In genomic region chr15:63763476-63764123, GRCh38 we compare ENCODE assay signal across 12 cellular contexts.
DNase-seq lines count a peak whose midpoint lies in the region; ATAC-seq, FAIRE-seq and TF ChIP-seq lines count a peak whose summit lies in the region.
"Had no signal": no experiment of that assay in that cellular context is flagged by ENCODE, and none has a peak within 500 bp of the region (broad histone marks: within the 10 kb centered on the region; RNA-seq: fewer than 3 reads in every experiment).

No MANE protein-coding gene starts in this region.

- H4K20me1 ChIP-seq in Loucy (ENCODE audit: insufficient read depth, low read length, poor library complexity, severe bottlenecking) (peaks cover 17% of the 10 kb centered on the region), H1 (replicated peaks in 1 of 2; ENCODE audit: control insufficient read depth in 1 of 2, insufficient read depth in 2 of 2, low read length in 2 of 2) (no peaks in the 10 kb centered on the region), HepG2 (ENCODE audit: insufficient read depth, low read length) (no peaks in the 10 kb centered on the region; the same call in 1 of the 2 replicates)

- H3K79me1 ChIP-seq in H1 (ENCODE audit: low read depth, low read length) = no peaks in the 10 kb centered on the region

- TF ChIP-seq RAD21 in H1 (IDR thresholded peaks at IDR 0.05 in 1 of 2, conservative IDR thresholded peaks at IDR 0.05 in 1 of 2; ENCODE audit: low read depth in 2 of 2, low read length in 2 of 2) (no peak), HepG2 (CRISPR knock-in tag; IDR thresholded peaks at IDR 0.05) (no peak)

- peak overlapping the region; percentile 65 for H3K56ac ChIP-seq in H1 (replicated peaks; ENCODE audit: insufficient read length, low read depth, low read length)

- no peaks in the 10 kb centered on the region for H3K9me3 ChIP-seq in Loucy (ENCODE audit: insufficient read depth, low read depth, low read length)
- no peaks in the 10 kb centered on the region for H3K9me3 ChIP-seq in H1 (ENCODE audit: insufficient read depth in 2 of 2, low read depth in 1 of 2, low read length in 1 of 2)
- no peaks in the 10 kb centered on the region for H3K9me3 ChIP-seq in HepG2 (ENCODE audit: low read length)
- no peaks in the 10 kb centered on the region for H3K9me3 ChIP-seq in tibial artery
- H3K9me3 ChIP-seq: prostate gland had no signal

- H2BK120ac ChIP-seq in H1 (replicated peaks; ENCODE audit: low read depth, low read length) = peak overlapping the region; percentile 99

- no peak for TF ChIP-seq POLR2A in H1 (IDR thresholded peaks at IDR 0.05; ENCODE audit: control extremely low read depth in 1 of 2, low read depth in 2 of 2, low read length in 2 of 2)
- TF ChIP-seq POLR2A in HepG2 (IDR thresholded peaks at IDR 0.05; ENCODE audit: insufficient read depth in 1 of 2, low read depth in 2 of 2, low read length in 2 of 2) = no peak

- H3K4me2 ChIP-seq in Loucy (ENCODE audit: low read depth, low read length, poor library complexity, severe bottlenecking) (peak overlapping the region; percentile 52), H1 (ENCODE audit: insufficient read depth in 1 of 2, low read depth in 2 of 2, low read length in 2 of 2) (peak overlapping the region; percentile 62 to 77; a peak in 3 of 4 replicates), HepG2 (ENCODE audit: low read depth, low read length) (no peak overlapping the region)

- H2BK15ac ChIP-seq in H1 (ENCODE audit: low read length) = no peak overlapping the region

- peak overlapping the region; percentile 95; the same call in 1 of the 2 replicates for H2BK12ac ChIP-seq in H1 (ENCODE audit: low read depth, low read length)

- H3F3A ChIP-seq in Loucy (ENCODE audit: low read depth) = peaks cover 4% of the 10 kb centered on the region; the same call in 1 of the 2 replicates

- no peak overlapping the region for H3K4me3 ChIP-seq in AG10803 (ENCODE audit: low read length)
- H3K4me3 ChIP-seq in Loucy (ENCODE audit: low read length, poor library complexity, severe bottlenecking) = peak overlapping the region; percentile 10
- peak overlapping the region in 1 of 4 experiments; percentile 12; a peak in 1 of 8 replicates for H3K4me3 ChIP-seq in H1 (ENCODE audit: extremely low read depth in 1 of 4, insufficient read depth in 2 of 4, low read depth in 3 of 4, low read length in 4 of 4)
- no peak overlapping the region for H3K4me3 ChIP-seq in HepG2 (replicated peaks in 1 of 3; ENCODE audit: insufficient read depth in 1 of 3, low read depth in 2 of 3, low read length in 3 of 3)
- H3K4me3 ChIP-seq in tibial artery = no peak overlapping the region
- H3K4me3 ChIP-seq: prostate gland had no signal

- BruUV-seq in HepG2 (replicated peaks; lab: Mats Ljungman, UMichigan) = no TSS peak

- H3K18ac ChIP-seq in H1 (ENCODE audit: extremely low read depth, low read length) = peak overlapping the region; percentile 96

- POLR2A ChIA-PET in H1 (lab: Charles Lee; ENCODE audit: partially characterized antibody) (interaction anchor here (1.4 to 2.8 kb wide), 2 partner anchors 8 to 70 kb away, joined by 5 to 10 read pairs; partner anchors contain the start of gene HERC1), HepG2 (lab: Yijun Ruan, JAX) (no interaction called here)

- H3K23ac ChIP-seq in H1 (ENCODE audit: insufficient read length) = no peak overlapping the region

- H2BK5ac ChIP-seq in H1 (ENCODE audit: low read depth, low read length) = peak overlapping the region; percentile 96; the same call in 1 of the 2 replicates

- peak overlapping the region; percentile 70 for H4K5ac ChIP-seq in H1 (ENCODE audit: insufficient read length, low read depth, low read length)

- H2AFZ ChIP-seq in Loucy (ENCODE audit: low read length) (no peak overlapping the region), H1 (ENCODE audit: low read length) (no peak overlapping the region), HepG2 (ENCODE audit: low read length) (no peak overlapping the region)

- H3K79me2 ChIP-seq in Loucy (ENCODE audit: insufficient read depth, low read length) (peaks cover 31% of the 10 kb centered on the region), H1 (ENCODE audit: control insufficient read depth in 1 of 2, insufficient read depth in 2 of 2, low read length in 2 of 2) (peaks cover 0 to 42% of the 10 kb centered on the region in 2 experiments; a peak in 2 of 4 replicates), HepG2 (ENCODE audit: insufficient read depth, low read length) (no peaks in the 10 kb centered on the region)

- intact Hi-C loops in HepG2 (cut with micrococcal nuclease; ENCODE audit: unreplicated experiment) (no loop called here), tibial artery (cut with DNase I; ENCODE audit: low total_unique reads) (no loop called here)

- H3K4me1 ChIP-seq in Loucy (ENCODE audit: insufficient read depth, low read length, poor library complexity, severe bottlenecking) = peaks cover 23% of the 10 kb centered on the region
- H3K4me1 ChIP-seq in H1 (replicated peaks in 1 of 4; ENCODE audit: control insufficient read depth in 3 of 4, insufficient read depth in 4 of 4, low read length in 3 of 4) = peaks cover 9 to 47% (median 20%) of the 10 kb centered on the region in 4 experiments
- peaks cover 6% of the 10 kb centered on the region for H3K4me1 ChIP-seq in HepG2 (ENCODE audit: insufficient read depth, low read length)
- peaks cover 0 to 8% (median 2%) of the 10 kb centered on the region in 4 donors for H3K4me1 ChIP-seq in tibial artery
- H3K4me1 ChIP-seq: prostate gland had no signal

- H2AK5ac ChIP-seq in H1 (ENCODE audit: low read depth, low read length) = peak overlapping the region; percentile 95; the same call in 1 of the 2 replicates

- CTCF ChIA-PET in H1 (lab: Charles Lee; ENCODE audit: partially characterized antibody) (interaction anchor here (0.6 to 3.2 kb wide), 7 partner anchors 10 to 219 kb away, joined by 3 to 15 read pairs (median 3); no protein-coding TSS in a partner anchor), HepG2 (lab: Yijun Ruan, JAX; ENCODE audit: low intra/inter-chr PET ratio, low total read pairs) (no interaction called here)

- peak overlapping the region; percentile 96 for H4K91ac ChIP-seq in H1 (replicated peaks; ENCODE audit: insufficient read length, low read length)

- no peak overlapping the region for H3K14ac ChIP-seq in H1 (ENCODE audit: insufficient read length)

- H3K27ac ChIP-seq in H1 (ENCODE audit: low read depth, low read length) (peak overlapping the region; percentile 80; the same call in 1 of the 2 replicates), HepG2 (ENCODE audit: extremely low read length, insufficient read depth, low read length) (no peak overlapping the region), tibial artery (no peak overlapping the region)
- H3K27ac ChIP-seq: prostate gland had no signal

- ATAC-seq in GM18498 (IDR thresholded peaks at IDR 0.05; ENCODE audit: unreplicated experiment) = peak; percentile 45
- ATAC-seq in HepG2 = no peak

- peak overlapping the region; percentile 78 for H3K4ac ChIP-seq in H1 (replicated peaks; ENCODE audit: insufficient read length, low read depth, low read length)

- 71% methylated on average over 3 of the region's 3 CpGs; no CpG with 5 or more reads in 1 of the 2 experiments for WGBS in H1 (ENCODE audit: extremely low coverage in 1 of 2, insufficient coverage in 1 of 2, insufficient read length in 1 of 2, insufficient replicate concordance in 2 of 2, low coverage in 1 of 2, low lambda C conversion rate in 2 of 2, missing lambda C conversion rate in 1 of 2), 2 experiments
- 96% methylated on average over 3 of the region's 3 CpGs for WGBS in HepG2 (ENCODE audit: low lambda C conversion rate)

- in situ Hi-C loops in HepG2 (cut with HindIII; ENCODE audit: extremely low pct_ligation_motif_present, low pct_unique_long_range_greater_than_20kb) = no loop called here

- H3K9ac ChIP-seq in Loucy (ENCODE audit: low read depth, low read length, poor library complexity, severe bottlenecking) (no peak overlapping the region), H1 (replicated peaks in 1 of 4; ENCODE audit: extremely low read depth in 1 of 4, low read depth in 3 of 4, low read length in 3 of 4) (no peak overlapping the region; a peak in 1 of 7 replicates), HepG2 (ENCODE audit: insufficient read depth, low read depth, low read length) (no peak overlapping the region)

- peak overlapping the region; percentile 92 for H2BK20ac ChIP-seq in H1 (ENCODE audit: low read length)

- no peaks in the 10 kb centered on the region for H3K27me3 ChIP-seq in Loucy (ENCODE audit: insufficient read depth, low read length, poor library complexity, severe bottlenecking)
- no peaks in the 10 kb centered on the region for H3K27me3 ChIP-seq in H1 (replicated peaks in 1 of 4; ENCODE audit: control insufficient read depth in 3 of 4, extremely low read depth in 1 of 4, insufficient read depth in 3 of 4, low read length in 3 of 4)
- no peaks in the 10 kb centered on the region for H3K27me3 ChIP-seq in HepG2 (ENCODE audit: control insufficient read depth in 1 of 2, insufficient read depth in 2 of 2, low read length in 2 of 2)
- H3K27me3 ChIP-seq in tibial artery = no peaks in the 10 kb centered on the region

- H3K36me3 ChIP-seq in Loucy (ENCODE audit: insufficient read depth, low read length) = no peaks in the 10 kb centered on the region
- no peaks in the 10 kb centered on the region for H3K36me3 ChIP-seq in H1 (ENCODE audit: control insufficient read depth in 2 of 4, insufficient read depth in 4 of 4, low read length in 3 of 4)
- no peaks in the 10 kb centered on the region for H3K36me3 ChIP-seq in HepG2 (replicated peaks in 1 of 2; ENCODE audit: control insufficient read depth in 1 of 2, insufficient read depth in 2 of 2, low read length in 2 of 2)
- no peaks in the 10 kb centered on the region for H3K36me3 ChIP-seq in tibial artery
- H3K36me3 ChIP-seq: prostate gland had no signal

- TF ChIP-seq EP300 in H1 (IDR thresholded peaks at IDR 0.05; ENCODE audit: borderline replicate concordance in 1 of 2, low read depth in 2 of 2, low read length in 2 of 2) (no peak), HepG2 (IDR thresholded peaks at IDR 0.05; ENCODE audit: low read depth in 2 of 2, low read length in 2 of 2) (no peak), HepG2 (CRISPR knock-in tag; IDR thresholded peaks at IDR 0.05; ENCODE audit: borderline replicate concordance) (no peak)

- no peaks in the 10 kb centered on the region for H3K9me2 ChIP-seq in Loucy (replicated peaks; ENCODE audit: low read depth, low read length)

- DNase-seq in AG10803 (ENCODE audit: low read depth) = peak; percentile 69
- DNase-seq in H1 (ENCODE audit: low read depth in 1 of 2, low spot score in 2 of 2) = no peak
- DNase-seq in SHP77 (lab: John Stamatoyannopoulos, UW) = no peak
- no peak for DNase-seq in HepG2 (ENCODE audit: low spot score)
- DNase-seq in NCI-H2029 (lab: John Stamatoyannopoulos, UW) = no peak
- no peak for DNase-seq in tibial artery
- DNase-seq: dermis blood vessel endothelial cell, NCI-H526 had no signal

- FAIRE-seq in H1 (lab: Jason Lieb, UNC) (no peak), HepG2 (lab: Jason Lieb, UNC) (no peak)
- FAIRE-seq: islet of Langerhans had no signal

- no peak overlapping the region for H4K8ac ChIP-seq in H1 (ENCODE audit: extremely low read depth, insufficient read depth, low read length)

- H3K23me2 ChIP-seq in H1 (ENCODE audit: low read depth, low read length) = peaks cover 4% of the 10 kb centered on the region; the same call in 1 of the 2 replicates

- TF ChIP-seq CTCF in AG10803 (conservative IDR thresholded peaks at IDR 0.05; ENCODE audit: low read length) (no peak), Loucy (conservative IDR thresholded peaks at IDR 0.05; ENCODE audit: low read length) (no peak), H1 (IDR thresholded peaks at IDR 0.05; ENCODE audit: control extremely low read depth in 1 of 3, insufficient read depth in 1 of 3, low read depth in 1 of 3, low read length in 3 of 3) (no peak), HepG2 (CRISPR knock-in tag; IDR thresholded peaks at IDR 0.05) (no peak), tibial artery (IDR thresholded peaks at IDR 0.05) (no peak)
